ENCODE assay signal across 26 cellular contexts in the genomic region with DNA sequence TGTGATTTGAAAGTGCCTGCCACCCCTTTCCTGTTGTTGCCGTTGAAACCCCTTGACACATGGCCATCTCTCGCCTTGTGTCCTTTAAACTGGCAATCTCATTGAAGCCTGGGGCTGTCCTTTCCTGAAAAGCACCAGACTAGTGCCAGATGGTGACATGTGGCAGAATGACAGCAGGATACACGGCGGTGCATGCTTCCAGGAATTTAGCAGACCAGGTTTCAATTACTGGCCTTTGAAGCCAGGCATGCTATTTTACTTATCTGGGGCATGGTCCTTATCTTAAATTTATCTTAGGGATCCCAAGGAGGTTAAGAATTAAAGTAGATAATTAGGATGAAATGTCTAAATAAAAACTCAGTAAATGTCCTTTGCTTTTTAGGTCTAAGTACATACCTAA. TPM values are rescaled to one million over a fixed set of nuclear protein-coding genes. Genes with fewer than 3 reads are reported as not detected.
DNase-seq lines count a peak whose midpoint lies in the region; ATAC-seq and TF ChIP-seq lines count a peak whose summit lies in the region.
"Had no signal": no experiment of that assay in that cellular context is flagged by ENCODE, and none has a peak within 500 bp of the region (broad histone marks: within the 10 kb centered on the region; RNA-seq: fewer than 3 reads in every experiment).

No MANE protein-coding gene starts in this region.

- no peak for TF ChIP-seq POLR2A in IMR-90 (IDR thresholded peaks at IDR 0.05; ENCODE audit: low read depth, low read length)

- no peak for TF ChIP-seq RAD21 in IMR-90 (IDR thresholded peaks at IDR 0.05; ENCODE audit: low read length)

- H2BK15ac ChIP-seq in IMR-90 (ENCODE audit: low read depth, low read length), result no peak overlapping the region

- H3K9me1 ChIP-seq in IMR-90 (ENCODE audit: insufficient read depth, low read length), result peaks cover 2% of the 10 kb centered on the region; the same call in 1 of the 2 replicates

- no peak overlapping the region for H2BK20ac ChIP-seq in IMR-90 (ENCODE audit: low read depth, low read length)

- no peak overlapping the region for H3K4ac ChIP-seq in IMR-90 (ENCODE audit: low read depth, low read length)

- WGBS in IMR-90 (ENCODE audit: extremely low coverage in 2 of 2, insufficient read length in 1 of 2), 2 experiments, result 40% methylated on average over 1 of the region's 4 CpGs; no CpG with 5 or more reads in 1 of the 2 experiments

- no TSS peak for BruUV-seq in IMR-90 (replicated peaks; lab: Mats Ljungman, UMichigan)
- no TSS peak for BruUV-seq in PC-3 (replicated peaks; lab: Mats Ljungman, UMichigan)

- in situ Hi-C loops in IMR-90 (cut with MboI; ENCODE audit: low sequenced_read_pairs), result no loop called here

- H4K91ac ChIP-seq in IMR-90 (ENCODE audit: insufficient read depth, low read depth, low read length), result no peak overlapping the region

- H3K9ac ChIP-seq in IMR-90 (ENCODE audit: low read depth, low read length), result no peak overlapping the region
- H3K9ac ChIP-seq in PC-3 (ENCODE audit: low read length), result no peak overlapping the region

- H4K20me1 ChIP-seq in IMR-90 (ENCODE audit: insufficient read depth, low read length) (no peaks in the 10 kb centered on the region), PC-3 (ENCODE audit: low read length) (no peaks in the 10 kb centered on the region)

- peak overlapping the region; percentile 65 for H2AFZ ChIP-seq in IMR-90 (replicated peaks; ENCODE audit: low read length, poor library complexity)
- 0 out of 2 replicates have a peak overlapping the region, but pooled peaks have one; percentile 17 for H2AFZ ChIP-seq in PC-3 (ENCODE audit: low read length)

- CTCF ChIA-PET in IMR-90 (lab: Yijun Ruan, JAX) (no interaction called here), PC-3 (lab: Charles Lee) (no interaction called here)

- no peaks in the 10 kb centered on the region for H3K36me3 ChIP-seq in BE2C
- H3K36me3 ChIP-seq in IMR-90 (ENCODE audit: control insufficient read depth, insufficient read depth, low read length), result no peaks in the 10 kb centered on the region
- H3K36me3 ChIP-seq in PC-3 (ENCODE audit: low read depth, low read length), result no peaks in the 10 kb centered on the region
- H3K36me3 ChIP-seq: vagina had no signal

- H3K27me3 ChIP-seq in BE2C (no peaks in the 10 kb centered on the region), IMR-90 (ENCODE audit: control insufficient read depth, insufficient read depth, low read length) (no peaks in the 10 kb centered on the region), PC-3 (ENCODE audit: low read length) (no peaks in the 10 kb centered on the region)
- H3K27me3 ChIP-seq: vagina had no signal

- no peaks in the 10 kb centered on the region for H3K9me3 ChIP-seq in BE2C
- no peaks in the 10 kb centered on the region for H3K9me3 ChIP-seq in IMR-90 (ENCODE audit: control insufficient read depth, insufficient read depth, low read length)
- H3K9me3 ChIP-seq in PC-3 (ENCODE audit: low read length), result no peaks in the 10 kb centered on the region
- H3K9me3 ChIP-seq: A549, vagina had no signal

- H3K27ac ChIP-seq in IMR-90 (ENCODE audit: insufficient read depth, low read length) (no peak overlapping the region), PC-3 (ENCODE audit: low read length) (no peak overlapping the region)
- H3K27ac ChIP-seq: A549, RWPE1, vagina had no signal

- H3K79me1 ChIP-seq in IMR-90 (ENCODE audit: low read depth in 1 of 2, low read length in 2 of 2), result peaks cover 0 to 4% of the 10 kb centered on the region in 2 experiments; a peak in 1 of 4 replicates

- no peak overlapping the region for H4K8ac ChIP-seq in IMR-90 (ENCODE audit: low read depth in 2 of 2, low read length in 2 of 2)

- H3F3A ChIP-seq in PC-3 (ENCODE audit: low read length, unreplicated experiment), result no peaks in the 10 kb centered on the region

- POLR2A ChIA-PET in IMR-90 (lab: Charles Lee; ENCODE audit: unreplicated experiment), result no interaction called here
- POLR2A ChIA-PET in PC-3 (lab: Charles Lee; ENCODE audit: unreplicated experiment), result no interaction called here

- H3K4me3 ChIP-seq in BE2C (ENCODE audit: low read depth, low read length), result peak overlapping the region; percentile 13
- H3K4me3 ChIP-seq in IMR-90 (ENCODE audit: insufficient read depth, low read depth, low read length), result no peak overlapping the region
- no peak overlapping the region for H3K4me3 ChIP-seq in PC-3 (ENCODE audit: low read length)
- H3K4me3 ChIP-seq: A549, vagina had no signal

- DNase-seq in BE2C (peak; percentile 89), IMR-90 (no peak), PC-3 (no peak), left lobe of liver (ENCODE audit: low spot score) (peak; percentile 65), NCI-H2107 (lab: John Stamatoyannopoulos, UW) (no peak), hepatic stellate cell (ENCODE audit: low spot score) (no peak), omental fat pad (ENCODE audit: low spot score) (no peak)
- DNase-seq: activated CD4-positive, alpha-beta T cell treated with anti-CD3 and anti-CD28 coated beads, Interleukin-2, amount 10 ng/mL, durations not matched to agents 7 days and 5 days; activated CD8-positive, alpha-beta memory T cell treated with anti-CD3 and anti-CD28 coated beads, Interleukin-2, amount 50 U/mL, for 4 hours; COR-L47; dermis blood vessel endothelial cell; H9; kidney glomerular epithelial cell; naive B cell; NCI-H1048; NCI-H2029 treated with DMSO at 0.1 percent for 48 hours; NCI-H510A treated with DMSO at 0.1 percent for 48 hours; nucleus accumbens; right cardiac atrium; stimulated activated CD4-positive, alpha-beta T cell treated with anti-CD3 and anti-CD28 coated beads, Interleukin-12 subunit alpha, Interleukin-12 subunit beta, amount 100 ng/mL, for 4 hours; stimulated activated CD4-positive, alpha-beta T cell treated with anti-CD3 and anti-CD28 coated beads, Interleukin-4, amount 100 ng/mL, for 24 hours; stimulated activated naive B cell treated with anti-CD40 and anti-IgM and Interleukin-4, amounts not matched to agents 10 μg/mL and 1 μg/mL and 100 μg/mL, for 72 hours had no signal

- H2AK9ac ChIP-seq in IMR-90 (replicated peaks; ENCODE audit: low read depth, low read length, poor library complexity), result no peak overlapping the region

- no peak overlapping the region for H4K5ac ChIP-seq in IMR-90 (ENCODE audit: low read depth, low read length)

- ATAC-seq in IMR-90 (ENCODE audit: low read depth), result no peak
- no peak for ATAC-seq in PC-3
- ATAC-seq in left lobe of liver, result peak; percentile 91
- ATAC-seq in GM21423 (IDR thresholded peaks at IDR 0.05; ENCODE audit: unreplicated experiment), result no peak
- no peak for ATAC-seq in omental fat pad (ENCODE audit: low FRiP score)
- ATAC-seq: A549; right cardiac atrium; stimulated activated naive B cell treated with anti-CD40 and anti-IgM and Interleukin-4, amounts not matched to agents 10 μg/mL and 1 μg/mL and 100 μg/mL, for 72 hours had no signal

- dilution Hi-C loops in IMR-90 (cut with HindIII; ENCODE audit: low sequenced_read_pairs, unreplicated experiment), result no loop called here

- no peak overlapping the region; the same call in 1 of the 2 replicates for H2BK120ac ChIP-seq in IMR-90 (ENCODE audit: low read depth, low read length)

- H3K4me2 ChIP-seq in IMR-90 (ENCODE audit: low read depth, low read length) (0 out of 2 replicates have a peak overlapping the region, but pooled peaks have one; percentile 12), PC-3 (ENCODE audit: low read length) (no peak overlapping the region)
- H3K4me2 ChIP-seq: A549 had no signal

- no peaks in the 10 kb centered on the region for H3K9me2 ChIP-seq in PC-3 (replicated peaks; ENCODE audit: low read length)

- no peak overlapping the region for H3K14ac ChIP-seq in IMR-90 (replicated peaks; ENCODE audit: low read depth, low read length)

- H3K4me1 ChIP-seq in BE2C, result peaks cover 17% of the 10 kb centered on the region
- peaks cover 2% of the 10 kb centered on the region; the same call in 1 of the 2 replicates for H3K4me1 ChIP-seq in IMR-90 (ENCODE audit: control insufficient read depth, insufficient read depth, low read length)
- no peaks in the 10 kb centered on the region for H3K4me1 ChIP-seq in PC-3 (ENCODE audit: insufficient read depth, low read length)
- H3K4me1 ChIP-seq: A549, vagina had no signal

- H3K18ac ChIP-seq in IMR-90 (ENCODE audit: low read depth, low read length), result no peak overlapping the region

- no peak overlapping the region for H3K56ac ChIP-seq in IMR-90 (ENCODE audit: extremely low read depth, insufficient read depth, low read length)

- no peaks in the 10 kb centered on the region for H3K79me2 ChIP-seq in PC-3 (ENCODE audit: low read length)

- intact Hi-C loops in IMR-90 (cut with micrococcal nuclease), result no loop called here
- intact Hi-C loops in PC-3 (cut with micrococcal nuclease), result no loop called here

- H3K23ac ChIP-seq in IMR-90 (ENCODE audit: low read depth, low read length), result no peak overlapping the region

- TF ChIP-seq CTCF in BE2C (IDR thresholded peaks at IDR 0.05; ENCODE audit: low read depth, low read length), result no peak
- no peak for TF ChIP-seq CTCF in IMR-90 (conservative IDR thresholded peaks at IDR 0.05; ENCODE audit: low read depth, low read length)
- TF ChIP-seq CTCF in PC-3 (conservative IDR thresholded peaks at IDR 0.05; ENCODE audit: low read depth, low read length), result no peak
- TF ChIP-seq CTCF in omental fat pad (IDR thresholded peaks at IDR 0.05), result no peak

- H2AK5ac ChIP-seq in IMR-90 (ENCODE audit: low read depth, low read length), result no peak overlapping the region

- no peak overlapping the region for H2BK5ac ChIP-seq in IMR-90 (ENCODE audit: low read depth, low read length, poor library complexity, severe bottlenecking)

TF ChIP-seq in IMR-90, 13 proteins besides CTCF, POLR2A, EP300 and RAD21 (continues in another document):
- TF ChIP-seq, protein P1, sequence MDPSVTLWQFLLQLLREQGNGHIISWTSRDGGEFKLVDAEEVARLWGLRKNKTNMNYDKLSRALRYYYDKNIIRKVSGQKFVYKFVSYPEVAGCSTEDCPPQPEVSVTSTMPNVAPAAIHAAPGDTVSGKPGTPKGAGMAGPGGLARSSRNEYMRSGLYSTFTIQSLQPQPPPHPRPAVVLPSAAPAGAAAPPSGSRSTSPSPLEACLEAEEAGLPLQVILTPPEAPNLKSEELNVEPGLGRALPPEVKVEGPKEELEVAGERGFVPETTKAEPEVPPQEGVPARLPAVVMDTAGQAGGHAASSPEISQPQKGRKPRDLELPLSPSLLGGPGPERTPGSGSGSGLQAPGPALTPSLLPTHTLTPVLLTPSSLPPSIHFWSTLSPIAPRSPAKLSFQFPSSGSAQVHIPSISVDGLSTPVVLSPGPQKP (IDR thresholded peaks at IDR 0.05; ENCODE audit: borderline replicate concordance, low read depth, low read length), result no peak
- no peak for TF ChIP-seq NFE2L2 (IDR thresholded peaks at IDR 0.05; ENCODE audit: low read depth, low read length)
- TF ChIP-seq SMC3 (IDR thresholded peaks at IDR 0.05; ENCODE audit: low read depth, low read length), result no peak

RNA-seq across cellular contexts. Expression of a gene that starts 15.2 kb away (rescaled TPM):
- polyA plus RNA-seq in BE2C (2012; ENCODE audit: insufficient read depth, insufficient read length, low read depth), result 32.1 TPM
- total RNA-seq in IMR-90 (2012; rRNA removed) (6.4 and 7.0 TPM in 2 replicates), PC-3 (2014; rRNA removed) (0.17 and 0.44 TPM in 2 replicates), left lobe of liver (0.10 TPM), omental fat pad (1 to 10 TPM in 3 of 4 donors, under 1 TPM in 1; 0.84 to 8.8 (median 2.0) TPM)
- polyA plus RNA-seq in IMR-90 (2012; rRNA removed), result 3.9 and 4.5 TPM in 2 replicates
- polyA plus RNA-seq in IMR-90 (2012; cell fraction: cytosol; rRNA removed), result 1.6 and 1.7 TPM in 2 replicates
- polyA plus RNA-seq in IMR-90 (2012; cell fraction: nucleus; rRNA removed; ENCODE audit: low replicate concordance), result 2.9 and 9.0 TPM in 2 replicates
- total RNA-seq: activated CD4-positive, alpha-beta T cell treated with anti-CD3 and anti-CD28 coated beads, Interleukin-2, amount 10 ng/mL, durations not matched to agents 7 days and 5 days had no signal
- polyA plus RNA-seq: A549 had no signal

Comparison
In these comparisons a context has a peak if more than half of its experiments do, and no peak if none do; other contexts are left out.
1. DNase-seq: peak in BE2C (single experiment) and left lobe of liver (single experiment); none in IMR-90 (single experiment), PC-3 (single experiment), NCI-H2107 (single experiment), hepatic stellate cell (single experiment) and omental fat pad (single experiment).